14 cellular contexts compared by ENCODE assay signal in genomic region chr4:146273204-146273901, GRCh38. TPM values are rescaled to one million over a fixed set of nuclear protein-coding genes. Genes with fewer than 3 reads are reported as not detected.
DNase-seq lines count a peak whose midpoint lies in the region; ATAC-seq and TF ChIP-seq lines count a peak whose summit lies in the region.
"Had no signal": no experiment of that assay in that cellular context is flagged by ENCODE, and none has a peak within 500 bp of the region (broad histone marks: within the 10 kb centered on the region; RNA-seq: fewer than 3 reads in every experiment).

No MANE protein-coding gene starts in this region.

- no peaks in the 10 kb centered on the region for H3K9me3 ChIP-seq in colonic mucosa
- H3K9me3 ChIP-seq: heart left ventricle had no signal

- ATAC-seq in GM18870 (IDR thresholded peaks at IDR 0.05; ENCODE audit: unreplicated experiment), result peak; percentile 84
- peak; percentile 54 for ATAC-seq in GM21367 (IDR thresholded peaks at IDR 0.05; ENCODE audit: unreplicated experiment)
- ATAC-seq in HG03039 (IDR thresholded peaks at IDR 0.05; ENCODE audit: unreplicated experiment), result peak; percentile 74
- ATAC-seq: heart left ventricle had no signal

- H3K4me1 ChIP-seq in colonic mucosa, result no peaks in the 10 kb centered on the region

- TF ChIP-seq CTCF in colonic mucosa (IDR thresholded peaks at IDR 0.05), result no peak

- no peak overlapping the region for H3K9ac ChIP-seq in colonic mucosa (ENCODE audit: low read depth in 2 of 2, low read length in 2 of 2)

- no peak overlapping the region for H3K27ac ChIP-seq in caudate nucleus (ENCODE audit: low read depth, low read length)
- no peak overlapping the region for H3K27ac ChIP-seq in colonic mucosa
- H3K27ac ChIP-seq: heart left ventricle, HL-60 had no signal

- DNase-seq in caudate nucleus (lab: John Stamatoyannopoulos, UW) (peak in 41 of 61 donors; percentile 4 to 96 (median 47)), colonic mucosa (no peak), NK-92 (lab: John Stamatoyannopoulos, UW; ENCODE audit: unreplicated experiment) (no peak), NCI-H2171 (lab: John Stamatoyannopoulos, UW) (no peak)
- DNase-seq in activated effector memory CD4-positive, alpha-beta T cell treated with Interleukin-2 at 50 U/mL for 16 hours, result no peak
- DNase-seq: DMS79, heart left ventricle, mesendoderm, T1000 had no signal

- no peak overlapping the region for H3K4me3 ChIP-seq in colonic mucosa
- H3K4me3 ChIP-seq: heart left ventricle had no signal

- no peaks in the 10 kb centered on the region for H3K27me3 ChIP-seq in colonic mucosa
- H3K27me3 ChIP-seq: heart left ventricle had no signal

- no peaks in the 10 kb centered on the region for H3K36me3 ChIP-seq in colonic mucosa
- H3K36me3 ChIP-seq: heart left ventricle had no signal

- intact Hi-C loops in colonic mucosa (cut with DNase I), result no loop called here

RNA-seq across cellular contexts. Expression of gene REELD1, which starts 59.0 kb away (rescaled TPM):
- under 1 TPM; 0.11 to 0.22 TPM for total RNA-seq in colonic mucosa
- total RNA-seq: renal cortical epithelial cell had no signal

Comparison
In these comparisons a context has a peak if more than half of its experiments do, and no peak if none do; other contexts are left out.
1. DNase-seq: peak in caudate nucleus (41 of 61); none in colonic mucosa (single experiment), activated effector memory CD4-positive, alpha-beta T cell treated with Interleukin-2 at 50 U/mL for 16 hours (single experiment), NK-92 (single experiment) and NCI-H2171 (single experiment).
2. Peak in every context shown above with its lines, with median percentiles within 50 percentile points of each other: ATAC-seq.